12 cellular contexts compared by ENCODE assay signal in the genomic region with DNA sequence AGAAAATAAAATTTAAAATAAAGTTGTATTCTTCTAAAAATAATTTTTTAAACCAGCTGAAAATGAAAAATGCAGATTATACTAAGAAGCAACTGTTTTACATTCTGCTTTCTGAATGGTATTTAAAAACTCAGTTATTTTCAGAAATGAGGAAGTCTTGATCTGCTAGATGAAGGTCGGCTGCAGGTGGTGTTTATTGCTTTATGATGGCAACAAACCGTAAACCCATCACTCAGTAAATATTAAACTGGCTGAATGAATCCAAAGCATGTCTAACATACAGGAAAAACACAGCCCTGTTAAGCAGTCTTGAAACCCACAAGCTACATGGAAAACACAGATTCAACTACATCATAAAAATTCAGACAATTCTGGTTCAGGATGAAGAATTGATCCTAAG. TPM values are rescaled to one million over a fixed set of nuclear protein-coding genes. Genes with fewer than 3 reads are reported as not detected.
DNase-seq lines count a peak whose midpoint lies in the region; ATAC-seq, FAIRE-seq and TF ChIP-seq lines count a peak whose summit lies in the region.
"Had no signal": no experiment of that assay in that cellular context is flagged by ENCODE, and none has a peak within 500 bp of the region (broad histone marks: within the 10 kb centered on the region; RNA-seq: fewer than 3 reads in every experiment).

No MANE protein-coding gene starts in this region.

- intact Hi-C loops in pancreas (cut with DNase I): no loop called here

- WGBS in pancreas, 2 donors: 39 to 46% methylated on average over 2 of the region's 2 CpGs

- FAIRE-seq in GM19239 (lab: Jason Lieb, UNC) (peak; percentile 96), pancreas (lab: Jason Lieb, UNC) (peak; percentile 92)

- H3K4me1 ChIP-seq in pancreas: no peaks in the 10 kb centered on the region

- peak; percentile 42 for ATAC-seq in HG02852 (IDR thresholded peaks at IDR 0.05; ENCODE audit: unreplicated experiment)
- ATAC-seq in pancreas: no peak

- no peak overlapping the region for H3K4me3 ChIP-seq in pancreas
- H3K4me3 ChIP-seq: PC-9 had no signal

- no peak overlapping the region for H3K27ac ChIP-seq in pancreas
- H3K27ac ChIP-seq: PC-9 had no signal

- no peak for TF ChIP-seq CTCF in pancreas (IDR thresholded peaks at IDR 0.05)

- H3K27me3 ChIP-seq in pancreas: peaks cover 0 to 18% (median 0%) of the 10 kb centered on the region in 4 donors

- DNase-seq in GM19239 (ENCODE audit: insufficient read length, low spot score) (no peak), NAMALWA (ENCODE audit: low spot score) (peak; percentile 88), pancreas (no peak), hippocampal formation (lab: John Stamatoyannopoulos, UW) (no peak), SW 1271 (lab: John Stamatoyannopoulos, UW) (no peak), HuH-7.5 (ENCODE audit: low spot score) (no peak)
- DNase-seq: activated CD4-positive, alpha-beta T cell treated with anti-CD3 and anti-CD28 coated beads for 48 hours; amniotic stem cell; GOT3; occipital lobe; PC-9 had no signal

- H3K9me3 ChIP-seq in pancreas: no peaks in the 10 kb centered on the region

- no peaks in the 10 kb centered on the region for H3K36me3 ChIP-seq in pancreas

RNA-seq across cellular contexts. Expression of gene DYNLT3, which starts 29.3 kb away (rescaled TPM):
- 10 to 100 TPM in 1 of 6 donors, 1 to 10 TPM in 5; 5.0 to 11.3 (median 6.8) TPM for total RNA-seq in pancreas
- 10 to 100 TPM in 1 of 2 donors, 1 to 10 TPM in 1; 8.5 to 18.8 TPM for polyA plus RNA-seq in pancreas
- total RNA-seq: PC-9 had no signal

RNA-seq across cellular contexts. Expression of gene CYBB, which starts 38.2 kb away (rescaled TPM):
- total RNA-seq in pancreas: 10 to 100 TPM in 3 of 6 donors, 1 to 10 TPM in 3; 1.5 to 38.3 (median 7.6) TPM
- polyA plus RNA-seq in pancreas: 1 to 10 TPM in 1 of 2 donors, under 1 TPM in 1; 0.80 to 1.1 TPM
